31 cellular contexts compared by ENCODE assay signal in genomic region chr7:157509226-157509625, GRCh38.
DNase-seq lines count a peak whose midpoint lies in the region; ATAC-seq, FAIRE-seq and TF ChIP-seq lines count a peak whose summit lies in the region.
"Had no signal": no experiment of that assay in that cellular context is flagged by ENCODE, and none has a peak within 500 bp of the region (broad histone marks: within the 10 kb centered on the region; RNA-seq: fewer than 3 reads in every experiment).

No MANE protein-coding gene starts in this region.

- no peak for ATAC-seq in HepG2
- ATAC-seq in right lobe of liver, result no peak
- no peak for ATAC-seq in K562
- ATAC-seq: CD8-positive, alpha-beta T cell had no signal

- H3K79me2 ChIP-seq in HepG2 (ENCODE audit: insufficient read depth, low read length) (no peaks in the 10 kb centered on the region), K562 (ENCODE audit: control insufficient read depth, insufficient read depth, low read length) (no peaks in the 10 kb centered on the region)

- TF ChIP-seq CTCF in HepG2 (CRISPR knock-in tag; IDR thresholded peaks at IDR 0.05) (no peak), right lobe of liver (IDR thresholded peaks at IDR 0.05) (no peak), K562 (IDR thresholded peaks at IDR 0.05 in 2 of 3, conservative IDR thresholded peaks at IDR 0.05 in 1 of 3; ENCODE audit: insufficient read depth in 2 of 3, low read depth in 1 of 3, low read length in 3 of 3) (no peak)

- H3K4me1 ChIP-seq in HepG2 (ENCODE audit: insufficient read depth, low read length) (no peaks in the 10 kb centered on the region), right lobe of liver (no peaks in the 10 kb centered on the region), K562 (replicated peaks in 1 of 2; ENCODE audit: control insufficient read depth in 2 of 2, insufficient read depth in 2 of 2, low read length in 2 of 2) (peaks cover 0 to 4% of the 10 kb centered on the region in 2 experiments; a peak in 1 of 5 replicates)
- H3K4me1 ChIP-seq: A549, BE2C, Caco-2 had no signal

- intact Hi-C loops in HepG2 (cut with micrococcal nuclease; ENCODE audit: unreplicated experiment), result no loop called here
- intact Hi-C loops in right lobe of liver (cut with DNase I), result no loop called here
- intact Hi-C loops in K562 (cut with micrococcal nuclease), result no loop called here

- TF ChIP-seq EP300 in HepG2 (IDR thresholded peaks at IDR 0.05; ENCODE audit: low read depth in 2 of 2, low read length in 2 of 2), result no peak
- no peak for TF ChIP-seq EP300 in HepG2 (CRISPR knock-in tag; IDR thresholded peaks at IDR 0.05; ENCODE audit: borderline replicate concordance)
- no peak for TF ChIP-seq EP300 in K562 (IDR thresholded peaks at IDR 0.05; ENCODE audit: low read length)

- no TSS peak for BruUV-seq in HepG2 (replicated peaks; lab: Mats Ljungman, UMichigan)
- no TSS peak for BruUV-seq in K562 (replicated peaks; lab: Mats Ljungman, UMichigan)

- no peak overlapping the region for H3K9ac ChIP-seq in HepG2 (ENCODE audit: insufficient read depth, low read depth, low read length)
- H3K9ac ChIP-seq in K562 (ENCODE audit: insufficient read depth in 1 of 2, low read depth in 2 of 2, low read length in 2 of 2), result no peak overlapping the region
- H3K9ac ChIP-seq: BLaER1 had no signal

- WGBS in HepG2 (ENCODE audit: low lambda C conversion rate), result 20% methylated on average over 2 of the region's 2 CpGs
- WGBS in right lobe of liver (ENCODE audit: insufficient coverage, low coverage, low lambda C conversion rate, missing lambda C conversion rate), result 74% methylated on average over 2 of the region's 2 CpGs
- WGBS in K562 (ENCODE audit: insufficient coverage, low coverage, missing lambda C conversion rate), result 0% methylated on average over 2 of the region's 2 CpGs

- no peak for DNase-seq in HepG2 (ENCODE audit: low spot score)
- DNase-seq in right lobe of liver, result no peak
- no peak for DNase-seq in K562 (ENCODE audit: extremely low read depth in 1 of 4, low spot score in 3 of 4)
- DNase-seq in activated T-cell treated with anti-CD3 and anti-CD28 coated beads, Interleukin-2, amount 50 U/mL, for 48 hours, result no peak
- DNase-seq: 8988T; ACHN; AML-193; BE2C; C1 segment of cervical spinal cord; Caco-2; Calu3; CD4-positive, alpha-beta memory T cell; CD4-positive, alpha-beta T cell; CD4-positive, CD25-positive, alpha-beta regulatory T cell; CD8-positive, alpha-beta memory T cell; COR-L47; DMS 273 treated with DMSO at 0.1 percent for 48 hours; DMS153; DMS53; DMS79; DMS79 treated with DMSO at 0.1 percent for 48 hours; DND-41; EL had no signal

- no peaks in the 10 kb centered on the region for H3K36me3 ChIP-seq in HepG2 (replicated peaks in 1 of 2; ENCODE audit: control insufficient read depth in 1 of 2, insufficient read depth in 2 of 2, low read length in 2 of 2)
- no peaks in the 10 kb centered on the region for H3K36me3 ChIP-seq in right lobe of liver
- H3K36me3 ChIP-seq in K562 (ENCODE audit: control insufficient read depth, insufficient read depth, low read length), result no peaks in the 10 kb centered on the region
- H3K36me3 ChIP-seq: BE2C; BLaER1; BLaER1 treated with 17β-estradiol and CSF1 and Interleukin-3, amounts not matched to agents 10 nM and 100 nM had no signal

- in situ Hi-C loops in HepG2 (cut with HindIII; ENCODE audit: extremely low pct_ligation_motif_present, low pct_unique_long_range_greater_than_20kb) (no loop called here), K562 (cut with MboI) (no loop called here)

- H3K4me3 ChIP-seq in HepG2 (replicated peaks in 1 of 3; ENCODE audit: insufficient read depth in 1 of 3, low read depth in 2 of 3, low read length in 3 of 3), result no peak overlapping the region
- no peak overlapping the region for H3K4me3 ChIP-seq in right lobe of liver
- H3K4me3 ChIP-seq in K562, result no peak overlapping the region
- H3K4me3 ChIP-seq: A549; BLaER1; BLaER1 treated with 17β-estradiol and CSF1 and Interleukin-3, amounts not matched to agents 10 nM and 100 nM had no signal

- no peak for TF ChIP-seq POLR2A in HepG2 (IDR thresholded peaks at IDR 0.05; ENCODE audit: insufficient read depth in 1 of 2, low read depth in 2 of 2, low read length in 2 of 2)
- no peak for TF ChIP-seq POLR2A in right lobe of liver (IDR thresholded peaks at IDR 0.05)
- no peak for TF ChIP-seq POLR2A in K562 (conservative IDR thresholded peaks at IDR 0.05)

- H4K20me1 ChIP-seq in HepG2 (ENCODE audit: insufficient read depth, low read length) (no peaks in the 10 kb centered on the region), K562 (replicated peaks; ENCODE audit: control insufficient read depth, insufficient read depth, low read length) (no peaks in the 10 kb centered on the region)
- H4K20me1 ChIP-seq: BLaER1; BLaER1 treated with 17β-estradiol and CSF1 and Interleukin-3, amounts not matched to agents 10 nM and 100 nM had no signal

- H3K27ac ChIP-seq in HepG2 (ENCODE audit: extremely low read length, insufficient read depth, low read length) (no peak overlapping the region), right lobe of liver (no peak overlapping the region), K562 (ENCODE audit: extremely low read depth, low read depth, low read length) (no peak overlapping the region)
- H3K27ac ChIP-seq: 22Rv1, A549, BLaER1, C4-2B had no signal

- H2AFZ ChIP-seq in HepG2 (ENCODE audit: low read length) (no peak overlapping the region), K562 (ENCODE audit: low read depth, low read length) (no peak overlapping the region)

- CTCF ChIA-PET in HepG2 (lab: Yijun Ruan, JAX; ENCODE audit: low intra/inter-chr PET ratio, low total read pairs), result no interaction called here
- CTCF ChIA-PET in K562 (lab: Yijun Ruan, JAX; ENCODE audit: low intra/inter-chr PET ratio), result no interaction called here

- POLR2A ChIA-PET in HepG2 (lab: Yijun Ruan, JAX), result no interaction called here
- POLR2A ChIA-PET in K562 (lab: Yijun Ruan, JAX), result no interaction called here

- FAIRE-seq in HepG2 (lab: Jason Lieb, UNC) (no peak), K562 (lab: Jason Lieb, UNC) (no peak)
- FAIRE-seq: A204.1, A549, D721Med had no signal

- no peaks in the 10 kb centered on the region for H3K9me1 ChIP-seq in K562 (ENCODE audit: control insufficient read depth, insufficient read depth, low read length)

- H3K9me3 ChIP-seq in HepG2 (ENCODE audit: low read length), result no peaks in the 10 kb centered on the region
- no peaks in the 10 kb centered on the region for H3K9me3 ChIP-seq in right lobe of liver
- H3K9me3 ChIP-seq in K562 (replicated peaks; ENCODE audit: control insufficient read depth, insufficient read depth, low read depth, low read length), result no peaks in the 10 kb centered on the region
- H3K9me3 ChIP-seq: BE2C, BLaER1 had no signal

- H3K27me3 ChIP-seq in HepG2 (ENCODE audit: control insufficient read depth in 1 of 2, insufficient read depth in 2 of 2, low read length in 2 of 2) (peaks cover 0 to 19% of the 10 kb centered on the region in 2 experiments; a peak in 3 of 5 replicates), right lobe of liver (no peaks in the 10 kb centered on the region), K562 (ENCODE audit: control insufficient read depth in 2 of 2, insufficient read depth in 2 of 2, low read length in 2 of 2) (peaks cover 11 to 30% of the 10 kb centered on the region in 2 experiments; a peak in 4 of 5 replicates)
- H3K27me3 ChIP-seq: BLaER1 had no signal

- H3K4me2 ChIP-seq in HepG2 (ENCODE audit: low read depth, low read length) (no peak overlapping the region), K562 (ENCODE audit: insufficient read depth, low read length) (no peak overlapping the region)
- H3K4me2 ChIP-seq: A549 had no signal

- TF ChIP-seq RAD21 in HepG2 (CRISPR knock-in tag; IDR thresholded peaks at IDR 0.05), result no peak
- TF ChIP-seq RAD21 in K562 (CRISPR knock-in tag; conservative IDR thresholded peaks at IDR 0.05 in 1 of 2, IDR thresholded peaks at IDR 0.05 in 1 of 2), result no peak

TF ChIP-seq in HepG2, 621 proteins besides CTCF, POLR2A, EP300 and RAD21:
- TF ChIP-seq PCBP2 (optimal IDR thresholded peaks at IDR 0.05; ENCODE audit: low read depth, low read length, poor library complexity, severe bottlenecking), result peak; percentile 21
- TF ChIP-seq ZFYVE20 (CRISPR knock-in tag; IDR thresholded peaks at IDR 0.05; ENCODE audit: borderline replicate concordance, low read depth), result no peak
- no peak for TF ChIP-seq ZNF362 (CRISPR knock-in tag; IDR thresholded peaks at IDR 0.05; ENCODE audit: borderline replicate concordance)
- TF ChIP-seq HNRNPK (IDR thresholded peaks at IDR 0.05; ENCODE audit: low read depth, low read length, poor library complexity, severe bottlenecking), result peak; percentile 97

TF ChIP-seq in K562, 482 proteins besides CTCF, POLR2A, EP300 and RAD21 (continues in another document):
- TF ChIP-seq ZNF436 (CRISPR knock-in tag; IDR thresholded peaks at IDR 0.05) (no peak), STAT6 (CRISPR knock-in tag; IDR thresholded peaks at IDR 0.05) (no peak), DMBX1 (CRISPR knock-in tag; IDR thresholded peaks at IDR 0.05; ENCODE audit: borderline replicate concordance) (no peak), HNRNPK (IDR thresholded peaks at IDR 0.05; ENCODE audit: low read depth, low read length, poor library complexity, severe bottlenecking) (peak; percentile 25), PHF8 (IDR thresholded peaks at IDR 0.05; ENCODE audit: borderline replicate concordance, low read length) (no peak), ZNF589 (CRISPR knock-in tag; IDR thresholded peaks at IDR 0.05; ENCODE audit: low read depth) (no peak)

Comparison
In these comparisons a context has a peak if more than half of its experiments do, and no peak if none do; other contexts are left out.
1. Of the 241 proteins assayed by ChIP-seq in both HepG2 and K562: peak only in HepG2: none; only in K562: PCBP1; in both: HNRNPK and PCBP2; in neither: 238.